In the genomic region with DNA sequence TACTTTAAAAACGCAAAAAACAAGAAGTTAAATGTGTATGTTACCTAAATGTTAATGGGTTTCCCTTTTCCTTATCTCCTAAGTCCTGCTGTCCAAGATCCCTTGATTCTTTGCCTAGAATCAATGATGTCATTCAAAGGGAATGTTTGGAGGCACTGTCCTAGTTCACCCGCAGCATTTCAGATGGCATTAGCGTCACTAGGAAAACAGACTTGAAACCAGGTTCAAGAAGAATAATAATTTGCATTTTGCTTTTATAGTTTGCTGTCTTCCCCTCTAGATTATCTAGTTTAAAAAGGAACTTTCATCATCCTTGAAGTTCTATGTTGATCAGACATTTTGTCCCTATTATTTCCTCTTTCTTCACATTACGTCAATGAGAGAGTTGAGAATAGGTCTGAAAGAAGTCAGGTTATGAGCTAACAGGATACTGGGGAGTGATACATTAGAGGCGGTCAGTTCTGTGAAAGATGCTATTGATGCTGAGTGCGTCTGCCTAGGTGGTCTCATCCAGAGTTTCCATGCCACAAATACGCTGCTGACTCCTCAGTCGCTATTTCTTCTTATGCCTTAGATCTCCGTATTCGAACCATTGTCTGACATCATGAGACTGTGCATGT, we compare ENCODE assay signal across 15 cellular contexts.
DNase-seq lines count a peak whose midpoint lies in the region; ATAC-seq and TF ChIP-seq lines count a peak whose summit lies in the region.
"Had no signal": no experiment of that assay in that cellular context is flagged by ENCODE, and none has a peak within 500 bp of the region (broad histone marks: within the 10 kb centered on the region; RNA-seq: fewer than 3 reads in every experiment).

No MANE protein-coding gene starts in this region.

- H3K9me3 Mint-ChIP-seq in HFFc6, result no peaks in the 10 kb centered on the region
- H3K9me3 Mint-ChIP-seq: activated CD4-positive, alpha-beta T cell treated with anti-CD3 and anti-CD28 coated beads, Interleukin-2, amount 10 ng/mL, durations not matched to agents 7 days and 5 days; T-helper 1 cell treated with Interleukin-12 subunit alpha and Interleukin-12 subunit beta and Interleukin-4 antibody, amounts not matched to agents 30 μg/mL and 1 μg/mL, for 36 hours had no signal

- H3K4me2 ChIP-seq in skeletal muscle satellite cell (ENCODE audit: low read length), result no peak overlapping the region
- H3K4me2 ChIP-seq: PC-9 had no signal

- H3K27ac Mint-ChIP-seq in HFFc6, result peak overlapping the region; percentile 26; the same call in 1 of the 2 replicates
- H3K27ac Mint-ChIP-seq: activated CD4-positive, alpha-beta T cell treated with anti-CD3 and anti-CD28 coated beads, Interleukin-2, amount 10 ng/mL, durations not matched to agents 7 days and 5 days; activated T-helper 17 cell treated with anti-CD3 and anti-CD28 coated beads, Interleukin-2, amount 50 U/mL, for 72 hours; T-helper 1 cell treated with Interleukin-12 subunit alpha and Interleukin-12 subunit beta and Interleukin-4 antibody, amounts not matched to agents 30 μg/mL and 1 μg/mL, for 36 hours had no signal

- peak; percentile 18 for DNase-seq in HFFc6
- DNase-seq in adipocyte (ENCODE audit: low read depth), result no peak
- DNase-seq in fibroblast of the aortic adventitia (ENCODE audit: low read depth), result peak; percentile 86
- no peak for DNase-seq in head of caudate nucleus
- no peak for DNase-seq in stimulated activated CD4-positive, alpha-beta T cell treated with anti-CD3 and anti-CD28 coated beads, Interleukin-4, amount 100 ng/mL, for 24 hours
- DNase-seq: activated CD4-positive, alpha-beta T cell treated with anti-CD3 and anti-CD28 coated beads, Interleukin-2, amount 10 ng/mL, durations not matched to agents 7 days and 5 days; NCI-H1048; PC-9 had no signal

- no peaks in the 10 kb centered on the region for H3K9me3 ChIP-seq in adipocyte (ENCODE audit: control insufficient read depth, low read length)
- H3K9me3 ChIP-seq in skeletal muscle satellite cell (replicated peaks; ENCODE audit: low read length), result no peaks in the 10 kb centered on the region
- H3K9me3 ChIP-seq: HAP-1, suprapubic skin had no signal

- intact Hi-C loops in head of caudate nucleus (cut with DNase I), result no loop called here

- H3K36me3 ChIP-seq in adipocyte (ENCODE audit: control insufficient read depth, insufficient read depth, low read length, severe bottlenecking) (no peaks in the 10 kb centered on the region), skeletal muscle satellite cell (ENCODE audit: insufficient read depth, low read length) (no peaks in the 10 kb centered on the region)
- H3K36me3 ChIP-seq: HAP-1, suprapubic skin had no signal

- peaks cover 5% of the 10 kb centered on the region; the same call in 1 of the 2 replicates for H3K36me3 Mint-ChIP-seq in HFFc6 (ENCODE audit: low read depth)

- no peak overlapping the region for H3K4me3 ChIP-seq in adipocyte (ENCODE audit: low read length)
- no peak overlapping the region for H3K4me3 ChIP-seq in fibroblast of the aortic adventitia (ENCODE audit: low read depth, low read length)
- H3K4me3 ChIP-seq in skeletal muscle satellite cell (ENCODE audit: low read length), result no peak overlapping the region
- H3K4me3 ChIP-seq: HAP-1, PC-9, suprapubic skin had no signal

- peaks cover 69% of the 10 kb centered on the region for H3K4me1 ChIP-seq in adipocyte (ENCODE audit: control insufficient read depth, insufficient read depth, low read length)
- peaks cover 85% of the 10 kb centered on the region for H3K4me1 ChIP-seq in skeletal muscle satellite cell (ENCODE audit: control insufficient read depth, insufficient read depth, low read length)

- peak overlapping the region; percentile 9; the same call in 1 of the 2 replicates for H3K4me3 Mint-ChIP-seq in HFFc6
- H3K4me3 Mint-ChIP-seq: activated CD4-positive, alpha-beta T cell treated with anti-CD3 and anti-CD28 coated beads, Interleukin-2, amount 10 ng/mL, durations not matched to agents 7 days and 5 days; activated T-helper 17 cell treated with anti-CD3 and anti-CD28 coated beads, Interleukin-2, amount 50 U/mL, for 72 hours; T-helper 1 cell treated with Interleukin-12 subunit alpha and Interleukin-12 subunit beta and Interleukin-4 antibody, amounts not matched to agents 30 μg/mL and 1 μg/mL, for 36 hours had no signal

- H3K27me3 ChIP-seq in adipocyte (replicated peaks; ENCODE audit: control insufficient read depth, insufficient read depth, low read length) (no peaks in the 10 kb centered on the region), skeletal muscle satellite cell (ENCODE audit: control insufficient read depth, insufficient read depth, low read length) (no peaks in the 10 kb centered on the region)
- H3K27me3 ChIP-seq: suprapubic skin had no signal

- H3K27me3 Mint-ChIP-seq in HFFc6 (ENCODE audit: insufficient read depth), result peaks cover 1% of the 10 kb centered on the region; the same call in 1 of the 2 replicates
- H3K27me3 Mint-ChIP-seq: activated CD4-positive, alpha-beta T cell treated with anti-CD3 and anti-CD28 coated beads, Interleukin-2, amount 10 ng/mL, durations not matched to agents 7 days and 5 days had no signal

- H3K9ac ChIP-seq in adipocyte (ENCODE audit: low read length), result peak overlapping the region; percentile 1
- peak overlapping the region; percentile 4 for H3K9ac ChIP-seq in skeletal muscle satellite cell (ENCODE audit: low read depth, low read length)

- H3K4me1 Mint-ChIP-seq in HFFc6 (ENCODE audit: low read depth), result peaks cover 86% of the 10 kb centered on the region
- H3K4me1 Mint-ChIP-seq: activated CD4-positive, alpha-beta T cell treated with anti-CD3 and anti-CD28 coated beads, Interleukin-2, amount 10 ng/mL, durations not matched to agents 7 days and 5 days had no signal

- ATAC-seq in HG02763 (IDR thresholded peaks at IDR 0.05; ENCODE audit: unreplicated experiment) (no peak), HG02798 (IDR thresholded peaks at IDR 0.05; ENCODE audit: poor library complexity, unreplicated experiment) (no peak)
- ATAC-seq: activated T-helper 17 cell treated with anti-CD3 and anti-CD28 coated beads, Interleukin-2, amount 50 U/mL, for 72 hours had no signal

- TF ChIP-seq CTCF in HFFc6 (IDR thresholded peaks at IDR 0.05) (no peak), fibroblast of the aortic adventitia (IDR thresholded peaks at IDR 0.05; ENCODE audit: insufficient read depth, low read length) (no peak)

Comparison
In these comparisons a context has a peak if more than half of its experiments do, and no peak if none do; other contexts are left out.
1. DNase-seq: peak in HFFc6 (single experiment) and fibroblast of the aortic adventitia (single experiment); none in adipocyte (single experiment), head of caudate nucleus (0 of 42) and stimulated activated CD4-positive, alpha-beta T cell treated with anti-CD3 and anti-CD28 coated beads, Interleukin-4, amount 100 ng/mL, for 24 hours (single experiment).